ENCODE assay signal across 10 cellular contexts in the genomic region with DNA sequence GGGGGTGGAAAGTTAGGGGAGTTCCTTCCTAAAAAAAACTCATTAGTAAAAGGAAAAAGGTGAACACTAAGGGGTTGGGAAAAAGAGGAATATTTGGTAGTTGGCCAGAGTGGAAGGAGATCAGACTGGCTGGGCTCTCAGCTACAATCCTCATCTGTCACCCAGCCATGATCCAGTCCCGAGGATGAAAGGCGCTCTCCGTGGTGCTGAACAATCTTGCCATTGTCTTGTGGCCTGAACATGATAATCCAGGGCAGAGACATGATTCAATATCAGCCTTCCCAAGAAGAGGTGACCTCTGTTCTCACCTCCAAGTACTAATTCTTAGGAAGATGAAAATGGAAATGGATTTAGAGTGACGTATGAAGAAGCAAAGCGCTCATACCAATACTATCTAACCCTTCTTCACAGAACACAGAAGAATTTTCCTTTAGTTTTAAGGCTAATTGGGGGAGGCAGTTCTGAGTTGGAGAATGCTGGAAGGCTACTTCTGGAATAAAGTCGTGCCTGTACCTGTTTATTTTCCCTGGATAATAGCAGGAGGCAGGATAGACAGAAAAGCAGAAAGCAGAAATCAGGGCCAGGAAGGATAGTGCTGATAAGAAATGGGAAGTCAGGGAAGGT. TPM values are rescaled to one million over a fixed set of nuclear protein-coding genes. Genes with fewer than 3 reads are reported as not detected.
DNase-seq lines count a peak whose midpoint lies in the region; ATAC-seq, FAIRE-seq and TF ChIP-seq lines count a peak whose summit lies in the region.
"Had no signal": no experiment of that assay in that cellular context is flagged by ENCODE, and none has a peak within 500 bp of the region (broad histone marks: within the 10 kb centered on the region; RNA-seq: fewer than 3 reads in every experiment).

No MANE protein-coding gene starts in this region.

- H3K79me1 ChIP-seq in mesendoderm (ENCODE audit: low read length): no peaks in the 10 kb centered on the region

- H4K20me1 ChIP-seq in MM.1S (ENCODE audit: insufficient read depth, low read length): no peaks in the 10 kb centered on the region
- H4K20me1 ChIP-seq in GM12878 (ENCODE audit: control insufficient read depth, insufficient read depth): no peaks in the 10 kb centered on the region

- H3K9me3 Mint-ChIP-seq in stimulated activated effector memory CD8-positive, alpha-beta T cell treated with anti-CD3 and anti-CD28 coated beads, Interleukin-12 subunit alpha, Interleukin-12 subunit beta, amount 100 ng/mL, for 72 hours: no peaks in the 10 kb centered on the region
- no peaks in the 10 kb centered on the region for H3K9me3 Mint-ChIP-seq in type B pancreatic cell

- in situ Hi-C loops in Caki2 (cut with HindIII; ENCODE audit: low pct_unique_long_range_greater_than_20kb, low sequenced_read_pairs) (no loop called here), GM12878 (cut with MboI) (no loop called here)

- H3K9ac ChIP-seq in MM.1S (ENCODE audit: low read length) (no peak overlapping the region), GM12878 (ENCODE audit: control insufficient read depth, insufficient read depth, low read length) (no peak overlapping the region), mesendoderm (ENCODE audit: low read length) (no peak overlapping the region)

- intact Hi-C loops in GM12878 (cut with micrococcal nuclease; ENCODE audit: unreplicated experiment) (loop anchor here (10.0 kb wide), 1 partner anchor 59 kb away; no protein-coding TSS in a partner anchor), prostate gland (cut with DNase I) (no loop called here)

- RAD21 ChIA-PET in GM12878 (lab: Charles Lee; ENCODE audit: unreplicated experiment): no interaction called here

- H3K36me3 ChIP-seq in MM.1S (replicated peaks; ENCODE audit: insufficient read depth, low read length) (no peaks in the 10 kb centered on the region), GM12878 (ENCODE audit: control insufficient read depth in 2 of 2, insufficient read depth in 2 of 2, low read length in 1 of 2) (no peaks in the 10 kb centered on the region), mesendoderm (ENCODE audit: control insufficient read depth, insufficient read depth, low read length) (no peaks in the 10 kb centered on the region), prostate gland (peaks cover 0 to 3% of the 10 kb centered on the region in 2 donors)
- H3K36me3 ChIP-seq: thoracic aorta had no signal

- H3K4me3 ChIP-seq in MM.1S (ENCODE audit: low read length) (no peak overlapping the region), GM12878 (no peak overlapping the region), mesendoderm (ENCODE audit: low read length) (no peak overlapping the region), prostate gland (no peak overlapping the region)
- H3K4me3 ChIP-seq: thoracic aorta had no signal

- no peaks in the 10 kb centered on the region for H3K9me2 ChIP-seq in MM.1S (replicated peaks; ENCODE audit: insufficient read depth, low read length)

- H3K27ac ChIP-seq in MM.1S (ENCODE audit: low read length) (no peak overlapping the region), GM12878 (ENCODE audit: control insufficient read depth, insufficient read depth) (no peak overlapping the region), mesendoderm (ENCODE audit: low read depth, low read length) (no peak overlapping the region), prostate gland (no peak overlapping the region)
- H3K27ac ChIP-seq: thoracic aorta had no signal

- FAIRE-seq in GM12878 (lab: Jason Lieb, UNC): peak; percentile 82

- TF ChIP-seq RAD21 in GM12878 (IDR thresholded peaks at IDR 0.05; ENCODE audit: insufficient read depth, low read depth, low read length): no peak

- H3K9me3 ChIP-seq in MM.1S (replicated peaks; ENCODE audit: insufficient read depth, low read length) (no peaks in the 10 kb centered on the region), GM12878 (replicated peaks; ENCODE audit: control insufficient read depth, insufficient read depth, low read length) (no peaks in the 10 kb centered on the region; the same call in 2 of the 3 replicates), prostate gland (no peaks in the 10 kb centered on the region)
- H3K9me3 ChIP-seq: thoracic aorta had no signal

- no TSS peak for BruUV-seq in GM12878 (replicated peaks; lab: Mats Ljungman, UMichigan)

- DNase-seq in Caki2 (ENCODE audit: low read depth) (peak; percentile 43), MM.1S (peak; percentile 58), GM12878 (ENCODE audit: low read depth, low spot score) (no peak), mesendoderm (peak; percentile 69), type B pancreatic cell (ENCODE audit: extremely low spot score, unreplicated experiment) (no peak), prostate gland (ENCODE audit: low spot score) (no peak), NCI-H2081 treated with DMSO at 0.1 percent for 48 hours (lab: John Stamatoyannopoulos, UW) (no peak)
- DNase-seq in stimulated activated effector memory CD8-positive, alpha-beta T cell treated with anti-CD3 and anti-CD28 coated beads, Interleukin-12 subunit alpha, Interleukin-12 subunit beta, amount 100 ng/mL, for 72 hours (ENCODE audit: low spot score in 2 of 2): no peak

- no peak for TF ChIP-seq POLR2A in GM12878 (IDR thresholded peaks at IDR 0.05; ENCODE audit: low read depth, low read length)
- TF ChIP-seq POLR2A in prostate gland (IDR thresholded peaks at IDR 0.05): no peak

- H3K36me3 Mint-ChIP-seq in stimulated activated effector memory CD8-positive, alpha-beta T cell treated with anti-CD3 and anti-CD28 coated beads, Interleukin-12 subunit alpha, Interleukin-12 subunit beta, amount 100 ng/mL, for 72 hours: peaks cover 6% of the 10 kb centered on the region
- no peaks in the 10 kb centered on the region for H3K36me3 Mint-ChIP-seq in type B pancreatic cell

- H2AFZ ChIP-seq in MM.1S (ENCODE audit: low read length) (no peak overlapping the region), GM12878 (ENCODE audit: control insufficient read depth, low read depth, low read length) (no peak overlapping the region)

- TF ChIP-seq EP300 in GM12878 (IDR thresholded peaks at IDR 0.05; ENCODE audit: borderline replicate concordance in 1 of 2, control insufficient read depth in 1 of 2, low read depth in 2 of 2, low read length in 2 of 2): no peak

- H2BK15ac ChIP-seq in mesendoderm (replicated peaks; ENCODE audit: low read depth): no peak overlapping the region

- H3K4me1 ChIP-seq in MM.1S (ENCODE audit: low read length): no peaks in the 10 kb centered on the region
- no peaks in the 10 kb centered on the region for H3K4me1 ChIP-seq in GM12878 (ENCODE audit: control insufficient read depth, insufficient read depth, low read length)
- no peaks in the 10 kb centered on the region for H3K4me1 ChIP-seq in mesendoderm (ENCODE audit: control insufficient read depth, low read depth, low read length)
- no peaks in the 10 kb centered on the region for H3K4me1 ChIP-seq in prostate gland (replicated peaks)

- SMC1A ChIA-PET in GM12878 (lab: Charles Lee; ENCODE audit: uncharacterized antibody, unreplicated experiment): interaction anchor here (0.6 kb wide), 1 partner anchor 1438 kb away, joined by 3 read pairs; no protein-coding TSS in a partner anchor

- H3K27ac Mint-ChIP-seq in stimulated activated effector memory CD8-positive, alpha-beta T cell treated with anti-CD3 and anti-CD28 coated beads, Interleukin-12 subunit alpha, Interleukin-12 subunit beta, amount 100 ng/mL, for 72 hours: no peak overlapping the region
- no peak overlapping the region for H3K27ac Mint-ChIP-seq in type B pancreatic cell

- H3K27me3 Mint-ChIP-seq in type B pancreatic cell: no peaks in the 10 kb centered on the region

- TF ChIP-seq CTCF in MM.1S (IDR thresholded peaks at IDR 0.05; ENCODE audit: low read length): no peak
- no peak for TF ChIP-seq CTCF in GM12878 (IDR thresholded peaks at IDR 0.05 in 2 of 3, conservative IDR thresholded peaks at IDR 0.05 in 1 of 3; ENCODE audit: control insufficient read depth in 2 of 3, extremely low read depth in 1 of 3, insufficient read depth in 1 of 3, low read depth in 3 of 3, low read length in 3 of 3)
- no peak for TF ChIP-seq CTCF in type B pancreatic cell (conservative IDR thresholded peaks at IDR 0.05)
- TF ChIP-seq CTCF in prostate gland (IDR thresholded peaks at IDR 0.05): no peak

- no peaks in the 10 kb centered on the region for H3K27me3 ChIP-seq in MM.1S (replicated peaks; ENCODE audit: insufficient read depth, low read length)
- no peaks in the 10 kb centered on the region; a peak in 2 of 4 replicates for H3K27me3 ChIP-seq in GM12878 (replicated peaks in 1 of 2; ENCODE audit: control insufficient read depth in 2 of 2, insufficient read depth in 2 of 2, low read length in 1 of 2)
- H3K27me3 ChIP-seq in mesendoderm (ENCODE audit: insufficient read depth, low read length, poor library complexity): no peaks in the 10 kb centered on the region
- H3K27me3 ChIP-seq in prostate gland (replicated peaks; ENCODE audit: insufficient read depth): no peaks in the 10 kb centered on the region

- H3K4me2 ChIP-seq in MM.1S (ENCODE audit: low read depth, low read length) (no peak overlapping the region), GM12878 (ENCODE audit: control insufficient read depth, insufficient read depth) (no peak overlapping the region), mesendoderm (ENCODE audit: low read length) (no peak overlapping the region)

- no peaks in the 10 kb centered on the region for H3K4me1 Mint-ChIP-seq in stimulated activated effector memory CD8-positive, alpha-beta T cell treated with anti-CD3 and anti-CD28 coated beads, Interleukin-12 subunit alpha, Interleukin-12 subunit beta, amount 100 ng/mL, for 72 hours
- H3K4me1 Mint-ChIP-seq in type B pancreatic cell (ENCODE audit: unreplicated experiment): no peaks in the 10 kb centered on the region

- 28% methylated on average over 6 of the region's 6 CpGs for WGBS in GM12878 (ENCODE audit: insufficient coverage, insufficient replicate concordance, low lambda C conversion rate, missing lambda C conversion rate)
- no CpG with 5 or more reads among the region's 6 CpGs for WGBS in mesendoderm (ENCODE audit: extremely low coverage, insufficient coverage, low lambda C conversion rate)
- WGBS in prostate gland: 8% methylated on average over 6 of the region's 6 CpGs

- no peak for ATAC-seq in GM12878
- no peak for ATAC-seq in stimulated activated effector memory CD8-positive, alpha-beta T cell treated with anti-CD3 and anti-CD28 coated beads, Interleukin-12 subunit alpha, Interleukin-12 subunit beta, amount 100 ng/mL, for 72 hours
- ATAC-seq: activated CD4-positive, CD25-positive, alpha-beta regulatory T cell treated with anti-CD3 and anti-CD28 coated beads, Interleukin-2, amount 50 U/mL, for 24 hours had no signal

- no peak overlapping the region for H3K23ac ChIP-seq in mesendoderm (ENCODE audit: low read length)

- no peak overlapping the region for H4K5ac ChIP-seq in mesendoderm (ENCODE audit: low read length)

- no peak overlapping the region for H3K4me3 Mint-ChIP-seq in stimulated activated effector memory CD8-positive, alpha-beta T cell treated with anti-CD3 and anti-CD28 coated beads, Interleukin-12 subunit alpha, Interleukin-12 subunit beta, amount 100 ng/mL, for 72 hours
- H3K4me3 Mint-ChIP-seq in type B pancreatic cell: no peak overlapping the region

- POLR2A ChIA-PET in GM12878 (lab: Charles Lee): no interaction called here

- H3K18ac ChIP-seq in mesendoderm (ENCODE audit: low read length): no peak overlapping the region

- H3K4ac ChIP-seq in mesendoderm (ENCODE audit: low read depth, low read length): no peak overlapping the region

- H2BK5ac ChIP-seq in mesendoderm (ENCODE audit: low read length): no peak overlapping the region

- H2AK5ac ChIP-seq in mesendoderm (ENCODE audit: low read length): no peak overlapping the region

- H3K79me2 ChIP-seq in MM.1S (ENCODE audit: low read length): no peaks in the 10 kb centered on the region
- no peaks in the 10 kb centered on the region for H3K79me2 ChIP-seq in GM12878 (ENCODE audit: control insufficient read depth, insufficient read depth, low read length)
- H3K79me2 ChIP-seq in mesendoderm (ENCODE audit: control insufficient read depth, insufficient read depth, low read length): no peaks in the 10 kb centered on the region

- H3K56ac ChIP-seq in mesendoderm (ENCODE audit: low read length): no peak overlapping the region

- H2BK120ac ChIP-seq in mesendoderm (ENCODE audit: low read depth, low read length): no peak overlapping the region

- H3F3A ChIP-seq in MM.1S (ENCODE audit: insufficient read depth, low read length): no peaks in the 10 kb centered on the region

- CTCF ChIA-PET in GM12878 (lab: Yijun Ruan, JAX): interaction anchor here (0.7 to 4.9 kb wide), 5 partner anchors 9 to 192 kb away, joined by 3 to 30 read pairs (median 4); no protein-coding TSS in a partner anchor

- no peak overlapping the region for H4K8ac ChIP-seq in mesendoderm (ENCODE audit: low read depth, low read length)

RNA-seq across cellular contexts. Expression of a gene that starts 36.6 kb away (rescaled TPM):
- 0.03 TPM in 1 of 2 replicates, not detected in the other for total RNA-seq in Caki2 (2014; rRNA removed; shearing (Covaris generic); ENCODE audit: low replicate concordance)
- 0.08 and 0.10 TPM in 2 replicates for total RNA-seq in GM12878 (2013; cell fraction: nucleolus; rRNA removed)
- total RNA-seq in GM12878 (2014; rRNA removed) (0.11 and 0.16 TPM in 2 replicates), GM12878 (2014; rRNA removed; fragmentation: Illumina TruSeq; extraction: Trizol) (0.05 and 0.09 TPM in 2 replicates), GM12878 (2021) (0.21 and 0.36 TPM in 2 replicates), type B pancreatic cell (ENCODE audit: low replicate concordance) (11.6 and 24.5 TPM in 2 replicates), prostate gland (1 to 10 TPM; 3.4 to 9.0 TPM)
- 0.07 TPM for polyA plus RNA-seq in GM12878 (2011; ENCODE audit: low read depth)
- polyA plus RNA-seq in GM12878 (2011; rRNA removed) (not detected in 2 replicates), GM12878 (2014; fragmentation: Illumina TruSeq; extraction: Trizol) (0.10 and 0.16 TPM in 2 replicates), GM12878 (2014; fragmentation: Nextera tagmentation; extraction: Ambion mirVana) (under 1 TPM; 0.06 to 0.07 TPM), GM12878 (2014; rRNA removed) (0.05 and 0.15 TPM in 2 replicates), GM12878 (2016; fragmentation: Nextera tagmentation; extraction: Ambion mirVana) (under 1 TPM; 0.13 to 0.24 TPM)
- 0.03 TPM in 2 replicates for polyA plus RNA-seq in GM12878 (2011; cell fraction: cytosol; rRNA removed)
- polyA plus RNA-seq in GM12878 (2011; cell fraction: nucleus; rRNA removed): not detected in 2 replicates
- 0.18 and 0.20 TPM in 2 replicates for polyA plus RNA-seq in GM12878 (2012)
- not detected in 2 replicates for polyA minus RNA-seq in GM12878 (2011; rRNA and poly(A)+ RNA removed)
- polyA minus RNA-seq in GM12878 (2011; cell fraction: cytosol; rRNA and poly(A)+ RNA removed): not detected in 2 replicates
- under 0.01 TPM in 1 of 2 replicates, not detected in the other for polyA minus RNA-seq in GM12878 (2011; cell fraction: nucleus; rRNA and poly(A)+ RNA removed)
- polyA plus RNA-seq in mesendoderm (2013, experiment 1 of 2): 19.8 TPM
- 18.7 TPM for polyA plus RNA-seq in mesendoderm (2013, experiment 2 of 2)

RNA-seq across cellular contexts. Expression of a gene that starts 45.0 kb away (rescaled TPM):
- total RNA-seq in Caki2 (2014; rRNA removed; shearing (Covaris generic); ENCODE audit: low replicate concordance): 5.4 and 13.1 TPM in 2 replicates
- total RNA-seq in GM12878 (2013; cell fraction: nucleolus; rRNA removed): 0.12 and 0.23 TPM in 2 replicates
- total RNA-seq in GM12878 (2014; rRNA removed) (0.65 and 0.85 TPM in 2 replicates), GM12878 (2014; rRNA removed; fragmentation: Illumina TruSeq; extraction: Trizol) (0.51 and 0.58 TPM in 2 replicates), GM12878 (2021) (1.8 and 2.0 TPM in 2 replicates), type B pancreatic cell (ENCODE audit: low replicate concordance) (13.4 and 22.4 TPM in 2 replicates), prostate gland (10 to 100 TPM; 14.4 to 16.5 TPM)
- 0.77 TPM for polyA plus RNA-seq in GM12878 (2011; ENCODE audit: low read depth)
- polyA plus RNA-seq in GM12878 (2011; rRNA removed) (0.29 and 0.60 TPM in 2 replicates), GM12878 (2014; fragmentation: Illumina TruSeq; extraction: Trizol) (0.76 and 0.96 TPM in 2 replicates), GM12878 (2014; fragmentation: Nextera tagmentation; extraction: Ambion mirVana) (under 1 TPM; 0.11 to 0.20 TPM), GM12878 (2014; rRNA removed) (1.3 TPM in 2 replicates), GM12878 (2016; fragmentation: Nextera tagmentation; extraction: Ambion mirVana) (under 1 TPM; 0.21 to 0.82 TPM)
- 0.45 and 0.52 TPM in 2 replicates for polyA plus RNA-seq in GM12878 (2011; cell fraction: cytosol; rRNA removed)
- polyA plus RNA-seq in GM12878 (2011; cell fraction: nucleus; rRNA removed): 1.1 and 1.4 TPM in 2 replicates
- 1.3 and 1.5 TPM in 2 replicates for polyA plus RNA-seq in GM12878 (2012)
- polyA minus RNA-seq in GM12878 (2011; rRNA and poly(A)+ RNA removed): 0.15 and 0.26 TPM in 2 replicates
- polyA minus RNA-seq in GM12878 (2011; cell fraction: cytosol; rRNA and poly(A)+ RNA removed): 0.73 TPM in 1 of 2 replicates, not detected in the other
- 0.24 and 0.48 TPM in 2 replicates for polyA minus RNA-seq in GM12878 (2011; cell fraction: nucleus; rRNA and poly(A)+ RNA removed)
- polyA plus RNA-seq in mesendoderm (2013, experiment 1 of 2): 7.3 TPM
- polyA plus RNA-seq in mesendoderm (2013, experiment 2 of 2): 7.0 TPM

RNA-seq across cellular contexts. Expression of a gene that starts 45.3 kb away (rescaled TPM):
- total RNA-seq in Caki2 (2014; rRNA removed; shearing (Covaris generic); ENCODE audit: low replicate concordance): not detected in 2 replicates
- not detected in 2 replicates for total RNA-seq in GM12878 (2013; cell fraction: nucleolus; rRNA removed)
- total RNA-seq in GM12878 (2014; rRNA removed) (not detected in 2 replicates), GM12878 (2014; rRNA removed; fragmentation: Illumina TruSeq; extraction: Trizol) (not detected in 2 replicates), GM12878 (2021) (not detected in 2 replicates), type B pancreatic cell (ENCODE audit: low replicate concordance) (0.69 and 4.4 TPM in 2 replicates), prostate gland (1 to 10 TPM in 1 of 2 donors, not detected in 1; 5.6 TPM)
- not detected for polyA plus RNA-seq in GM12878 (2011; ENCODE audit: low read depth)
- polyA plus RNA-seq in GM12878 (2011; rRNA removed) (not detected in 2 replicates), GM12878 (2014; fragmentation: Illumina TruSeq; extraction: Trizol) (not detected in 2 replicates), GM12878 (2014; fragmentation: Nextera tagmentation; extraction: Ambion mirVana) (not detected), GM12878 (2014; rRNA removed) (not detected in 2 replicates), GM12878 (2016; fragmentation: Nextera tagmentation; extraction: Ambion mirVana) (not detected)
- not detected in 2 replicates for polyA plus RNA-seq in GM12878 (2011; cell fraction: cytosol; rRNA removed)
- polyA plus RNA-seq in GM12878 (2011; cell fraction: nucleus; rRNA removed): not detected in 2 replicates
- polyA plus RNA-seq in GM12878 (2012): not detected in 2 replicates
- polyA minus RNA-seq in GM12878 (2011; rRNA and poly(A)+ RNA removed): not detected in 2 replicates
- polyA minus RNA-seq in GM12878 (2011; cell fraction: cytosol; rRNA and poly(A)+ RNA removed): not detected in 2 replicates
- not detected in 2 replicates for polyA minus RNA-seq in GM12878 (2011; cell fraction: nucleus; rRNA and poly(A)+ RNA removed)
- polyA plus RNA-seq in mesendoderm (2013, experiment 1 of 2): 0.07 TPM
- polyA plus RNA-seq in mesendoderm (2013, experiment 2 of 2): 0.08 TPM
- total RNA-seq: thoracic aorta had no signal

Comparison
In these comparisons a context has a peak if more than half of its experiments do, and no peak if none do; other contexts are left out.
1. DNase-seq: peak in Caki2 (single experiment), MM.1S (single experiment) and mesendoderm (single experiment); none in GM12878 (single experiment), stimulated activated effector memory CD8-positive, alpha-beta T cell treated with anti-CD3 and anti-CD28 coated beads, Interleukin-12 subunit alpha, Interleukin-12 subunit beta, amount 100 ng/mL, for 72 hours (0 of 2), type B pancreatic cell (single experiment), prostate gland (single experiment) and NCI-H2081 treated with DMSO at 0.1 percent for 48 hours (single experiment).